In genomic region chr6:36422714-36423100, GRCh38 we compare ENCODE assay signal across 1 cellular context.
TF ChIP-seq lines count a peak whose summit lies in the region.

No MANE protein-coding gene starts in this region.

TF ChIP-seq in A549, 52 proteins besides CTCF, POLR2A, EP300 and RAD21 (continued from another document):
- TF ChIP-seq, protein P1, sequence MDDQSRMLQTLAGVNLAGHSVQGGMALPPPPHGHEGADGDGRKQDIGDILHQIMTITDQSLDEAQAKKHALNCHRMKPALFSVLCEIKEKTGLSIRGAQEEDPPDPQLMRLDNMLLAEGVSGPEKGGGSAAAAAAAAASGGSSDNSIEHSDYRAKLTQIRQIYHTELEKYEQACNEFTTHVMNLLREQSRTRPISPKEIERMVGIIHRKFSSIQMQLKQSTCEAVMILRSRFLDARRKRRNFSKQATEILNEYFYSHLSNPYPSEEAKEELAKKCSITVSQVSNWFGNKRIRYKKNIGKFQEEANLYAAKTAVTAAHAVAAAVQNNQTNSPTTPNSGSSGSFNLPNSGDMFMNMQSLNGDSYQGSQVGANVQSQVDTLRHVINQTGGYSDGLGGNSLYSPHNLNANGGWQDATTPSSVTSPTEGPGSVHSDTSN (IDR thresholded peaks at IDR 0.05): no peak
- TF ChIP-seq HES2 (IDR thresholded peaks at IDR 0.05) (no peak), CHD4 (IDR thresholded peaks at IDR 0.05; ENCODE audit: borderline replicate concordance) (no peak), RARB (CRISPR knock-in tag; IDR thresholded peaks at IDR 0.05) (no peak), TFCP2L1 (CRISPR knock-in tag; IDR thresholded peaks at IDR 0.05) (no peak)
